In genomic region chr2:46471-47345, GRCh38 we compare ENCODE assay signal across 9 cellular contexts. TPM values are rescaled to one million over a fixed set of nuclear protein-coding genes. Genes with fewer than 3 reads are reported as not detected.
DNase-seq lines count a peak whose midpoint lies in the region; TF ChIP-seq lines count a peak whose summit lies in the region.
"Had no signal": no experiment of that assay in that cellular context is flagged by ENCODE, and none has a peak within 500 bp of the region (broad histone marks: within the 10 kb centered on the region; RNA-seq: fewer than 3 reads in every experiment).

TSS of gene FAM110C (minus strand) at chr2:46505. CDS start at chr2:46385, 120 bp downstream.

- CTCF ChIA-PET in HEK293T (lab: Yijun Ruan, JAX), result no interaction called here

- peak within 1 kb of the TSS; percentile 71 to 96 for H3K27ac ChIP-seq in coronary artery

- intact Hi-C loops in lower leg skin (cut with DNase I; ENCODE audit: low total_unique reads), result no loop called here

- H3K4me3 ChIP-seq in coronary artery (peak within 1 kb of the TSS; percentile 90), lower leg skin (ENCODE audit: low read depth, poor library complexity, severe bottlenecking) (peak within 1 kb of the TSS; percentile 44)

- no peak for TF ChIP-seq CTCF in coronary artery (IDR thresholded peaks at IDR 0.05)
- TF ChIP-seq CTCF in lower leg skin (IDR thresholded peaks at IDR 0.05), result no peak

- POLR2A ChIA-PET in HEK293T (lab: Yijun Ruan, JAX), result no interaction called here

- no peak for TF ChIP-seq POLR2A in lower leg skin (IDR thresholded peaks at IDR 0.05)

- WGBS in lower leg skin, 2 donors, result 2 to 3% methylated on average over 41 to 49 of the region's 75 CpGs

- DNase-seq in HEK293T (ENCODE audit: extremely low spot score) (peak; percentile 27), coronary artery (ENCODE audit: low spot score) (peak; percentile 89), lower leg skin (ENCODE audit: low spot score in 2 of 2) (peak in 1 of 2 donors; percentile 38), AML-193 (lab: John Stamatoyannopoulos, UW) (no peak), H4 (ENCODE audit: low spot score) (no peak)
- peak; percentile 44 for DNase-seq in activated CD4-positive, alpha-beta T cell treated with anti-CD3 and anti-CD28 coated beads for 4 hours
- peak; percentile 19 for DNase-seq in stimulated activated CD8-positive, alpha-beta memory T cell treated with anti-CD3 and anti-CD28 coated beads, Interleukin-15, amount 100 ng/mL, for 1 hour (ENCODE audit: low read depth)
- DNase-seq in NK-92 treated with Interleukin-12 subunit alpha and Interleukin-12 subunit beta, amount 100 ng/mL, for 24 hours (lab: John Stamatoyannopoulos, UW), result no peak
- DNase-seq: IMR-90 had no signal

TF ChIP-seq in HEK293T, 16 proteins besides CTCF, POLR2A, EP300 and RAD21:
- TF ChIP-seq HDGF (IDR thresholded peaks at IDR 0.05; ENCODE audit: borderline replicate concordance) (no peak), L3MBTL2 (conservative IDR thresholded peaks at IDR 0.05) (no peak), NFRKB (IDR thresholded peaks at IDR 0.05) (no peak), SUZ12 (IDR thresholded peaks at IDR 0.05) (no peak), BHLHE40 (IDR thresholded peaks at IDR 0.05; ENCODE audit: borderline replicate concordance) (no peak), FOXK2 (IDR thresholded peaks at IDR 0.05) (no peak), FOXA1 (IDR thresholded peaks at IDR 0.05) (no peak), ARNT (IDR thresholded peaks at IDR 0.05) (no peak), ELF4 (IDR thresholded peaks at IDR 0.05) (no peak), TARDBP (IDR thresholded peaks at IDR 0.05) (no peak), LEF1 (IDR thresholded peaks at IDR 0.05; ENCODE audit: borderline replicate concordance) (no peak), CTBP1 (IDR thresholded peaks at IDR 0.05; ENCODE audit: borderline replicate concordance) (no peak), SP1 (IDR thresholded peaks at IDR 0.05) (no peak)

RNA-seq across cellular contexts. Expression of gene FAM110C, which starts in this region (rescaled TPM):
- 10 to 100 TPM; 25.6 to 49.9 (median 30.0) TPM for total RNA-seq in lower leg skin
- total RNA-seq in H4 (2014; rRNA removed; shearing (Covaris generic)), result 0.12 and 0.15 TPM in 2 replicates
- total RNA-seq: IMR-90 had no signal

Comparison
In these comparisons a context has a peak if more than half of its experiments do, and no peak if none do; other contexts are left out.
1. RNA of gene FAM110C (total RNA-seq): 25.6 to 49.9 TPM in lower leg skin; 0.12 to 0.15 TPM in H4; every median in the first group is over 10 times any median in the second.
2. DNase-seq: peak in HEK293T (single experiment), activated CD4-positive, alpha-beta T cell treated with anti-CD3 and anti-CD28 coated beads for 4 hours (2 of 2), coronary artery (single experiment) and stimulated activated CD8-positive, alpha-beta memory T cell treated with anti-CD3 and anti-CD28 coated beads, Interleukin-15, amount 100 ng/mL, for 1 hour (single experiment); none in NK-92 treated with Interleukin-12 subunit alpha and Interleukin-12 subunit beta, amount 100 ng/mL, for 24 hours (single experiment), AML-193 (0 of 2) and H4 (single experiment).